In genomic region chr16:57628008-57628781, GRCh38 we compare ENCODE assay signal across 1 cellular context.
A peak's percentile ranks its signal among the peaks of the same experiment; 100 is the strongest.
TF ChIP-seq lines count a peak whose summit lies in the region.

TSS of gene ADGRG1 (plus strand) at chr16:57628630. CDS start at chr16:57650288, 21,658 bp downstream.

TF ChIP-seq in K562, 482 proteins besides CTCF, POLR2A, EP300 and RAD21 (continued from another document):
- TF ChIP-seq ARID4B (CRISPR knock-in tag; IDR thresholded peaks at IDR 0.05) = 0 out of 2 replicates have a peak, but pooled peaks have one; percentile 39
- TF ChIP-seq MCM2 (IDR thresholded peaks at IDR 0.05; ENCODE audit: low read depth) = 0 out of 2 replicates have a peak, but pooled peaks have one; percentile 65
- 0 out of 2 replicates have a peak, but pooled peaks have one; percentile 3 for TF ChIP-seq MAFF (IDR thresholded peaks at IDR 0.05; ENCODE audit: low read length)
- TF ChIP-seq NFE2 (IDR thresholded peaks at IDR 0.05; ENCODE audit: low read depth) = peak; percentile 71; the same call in 1 of the 2 replicates
TF ChIP-seq in K562: peak in this region for 55.
